ENCODE assay signal across 30 cellular contexts in genomic region chr15:73754461-73754860, GRCh38. TPM values are rescaled to one million over a fixed set of nuclear protein-coding genes. Genes with fewer than 3 reads are reported as not detected.
DNase-seq lines count a peak whose midpoint lies in the region; ATAC-seq and TF ChIP-seq lines count a peak whose summit lies in the region.
"Had no signal": no experiment of that assay in that cellular context is flagged by ENCODE, and none has a peak within 500 bp of the region (broad histone marks: within the 10 kb centered on the region; RNA-seq: fewer than 3 reads in every experiment).

No MANE protein-coding gene starts in this region.

- H3K27ac ChIP-seq in neural progenitor cell: no peak overlapping the region
- H3K27ac ChIP-seq: cardiac muscle cell, colonic mucosa, epithelial cell of prostate, KMS-11, psoas muscle, SJCRH30, tibial artery had no signal

- no peak for TF ChIP-seq CTCF in brain (conservative IDR thresholded peaks at IDR 0.05)
- no peak for TF ChIP-seq CTCF in neural progenitor cell (IDR thresholded peaks at IDR 0.05)

- ATAC-seq in effector memory CD8-positive, alpha-beta T cell (replicated peaks): no peak
- ATAC-seq: left ventricle myocardium superior, psoas muscle had no signal

- no peaks in the 10 kb centered on the region for H3K79me2 ChIP-seq in neural progenitor cell (ENCODE audit: low read depth)

- H3K4me3 Mint-ChIP-seq in brain: peak overlapping the region; percentile 78 to 83 (median 80)
- peak overlapping the region; percentile 82 for H3K4me3 Mint-ChIP-seq in neural progenitor cell
- no peak overlapping the region for H3K4me3 Mint-ChIP-seq in effector memory CD8-positive, alpha-beta T cell
- H3K4me3 Mint-ChIP-seq: activated naive CD8-positive, alpha-beta T cell treated with anti-CD3 and anti-CD28 coated beads for 36 hours had no signal

- H3K4me3 ChIP-seq in neural progenitor cell: no peak overlapping the region
- H3K4me3 ChIP-seq: cardiac muscle cell, colonic mucosa, psoas muscle, SJCRH30, tibial artery had no signal

- H4K20me1 ChIP-seq in neural progenitor cell (ENCODE audit: low read depth): peaks cover 5% of the 10 kb centered on the region

- H3K4me1 Mint-ChIP-seq in brain: peaks cover 35% of the 10 kb centered on the region
- H3K4me1 Mint-ChIP-seq in neural progenitor cell: peaks cover 27% of the 10 kb centered on the region
- H3K4me1 Mint-ChIP-seq in effector memory CD8-positive, alpha-beta T cell (ENCODE audit: low read depth in 2 of 2): peaks cover 0 to 3% of the 10 kb centered on the region in 2 donors

- H3K36me3 ChIP-seq in neural progenitor cell: no peaks in the 10 kb centered on the region
- H3K36me3 ChIP-seq: cardiac muscle cell, colonic mucosa, SJCRH30, tibial artery had no signal

- peaks cover 0 to 3% (median 0%) of the 10 kb centered on the region in 5 experiments for H3K9me3 Mint-ChIP-seq in brain
- no peaks in the 10 kb centered on the region for H3K9me3 Mint-ChIP-seq in neural progenitor cell
- H3K9me3 Mint-ChIP-seq in effector memory CD8-positive, alpha-beta T cell: no peaks in the 10 kb centered on the region
- H3K9me3 Mint-ChIP-seq: activated naive CD8-positive, alpha-beta T cell treated with anti-CD3 and anti-CD28 coated beads for 36 hours had no signal

- peaks cover 17% of the 10 kb centered on the region for H3K4me1 ChIP-seq in neural progenitor cell
- H3K4me1 ChIP-seq: colonic mucosa, psoas muscle, SJCRH30 had no signal

- peaks cover 46% of the 10 kb centered on the region for H3K27me3 ChIP-seq in neural progenitor cell

- H3K9me3 ChIP-seq in neural progenitor cell (ENCODE audit: low read depth): no peaks in the 10 kb centered on the region
- H3K9me3 ChIP-seq: colonic mucosa, psoas muscle, SJCRH30, tibial artery had no signal

- H3K27me3 Mint-ChIP-seq in brain (peaks cover 5% of the 10 kb centered on the region), neural progenitor cell (ENCODE audit: insufficient read depth, low read depth) (peaks cover 8% of the 10 kb centered on the region)
- peaks cover 54 to 58% of the 10 kb centered on the region in 2 donors for H3K27me3 Mint-ChIP-seq in effector memory CD8-positive, alpha-beta T cell

- H3K27ac Mint-ChIP-seq in brain (peak overlapping the region in 4 of 5 experiments; percentile 4 to 90 (median 26)), neural progenitor cell (no peak overlapping the region)
- H3K27ac Mint-ChIP-seq in effector memory CD8-positive, alpha-beta T cell: no peak overlapping the region
- H3K27ac Mint-ChIP-seq: activated naive CD8-positive, alpha-beta T cell treated with anti-CD3 and anti-CD28 coated beads for 36 hours had no signal

- peaks cover 14% of the 10 kb centered on the region for H3F3A ChIP-seq in neural progenitor cell (ENCODE audit: low read depth)

- H3K9ac ChIP-seq in neural progenitor cell: no peak overlapping the region
- H3K9ac ChIP-seq: KMS-11 had no signal

- H2AFZ ChIP-seq in neural progenitor cell (replicated peaks): no peak overlapping the region

- DNase-seq in AG20443 (ENCODE audit: low spot score) (peak; percentile 43), MV-4-11 (lab: John Stamatoyannopoulos, UW) (peak; percentile 64), neural progenitor cell (ENCODE audit: low spot score) (no peak), T-helper 2 cell (no peak), AML-193 (lab: John Stamatoyannopoulos, UW) (no peak), T1000 (lab: John Stamatoyannopoulos, UW) (no peak)
- DNase-seq in effector memory CD8-positive, alpha-beta T cell: no peak
- DNase-seq: 8988T; activated CD4-positive, alpha-beta T cell treated with anti-CD3 and anti-CD28 coated beads, Interleukin-2, amount 50 U/mL, for 1 hour; activated CD4-positive, CD25-positive, alpha-beta regulatory T cell; activated effector memory CD4-positive, alpha-beta T cell treated with Interleukin-2 at 50 U/mL for 16 hours; activated naive CD8-positive, alpha-beta T cell treated with anti-CD3 and anti-CD28 coated beads for 36 hours; activated T-cell treated with anti-CD3 and anti-CD28 coated beads, Interleukin-2, amount 50 U/mL, for 1 hour; anterior cingulate cortex; colonic mucosa; DMS79 treated with DMSO at 0.1 percent for 48 hours; effector CD4-positive, alpha-beta T cell; islet precursor cell; left ventricle myocardium superior; MM.1S; NCI-H1436 treated with DMSO at 0.1 percent for 48 hours; psoas muscle; SJCRH30; stimulated activated CD4-positive, alpha-beta T cell treated with anti-CD3 and anti-CD28 coated beads, Interleukin-4, amount 100 ng/mL, for 1 hour; SW 1271; tibial artery had no signal

- H3K36me3 Mint-ChIP-seq in brain (no peaks in the 10 kb centered on the region), neural progenitor cell (no peaks in the 10 kb centered on the region)
- no peaks in the 10 kb centered on the region for H3K36me3 Mint-ChIP-seq in effector memory CD8-positive, alpha-beta T cell (ENCODE audit: insufficient read depth)
- H3K36me3 Mint-ChIP-seq: activated naive CD8-positive, alpha-beta T cell treated with anti-CD3 and anti-CD28 coated beads for 36 hours had no signal

- H3K4me2 ChIP-seq in neural progenitor cell: no peak overlapping the region
- H3K4me2 ChIP-seq: KMS-11 had no signal

RNA-seq across cellular contexts. Expression of gene INSYN1, which starts 1.3 kb away (rescaled TPM):
- 25.6 TPM for polyA plus RNA-seq in brain (ENCODE audit: insufficient read depth, low read depth, low replicate concordance)
- total RNA-seq in neural progenitor cell (ENCODE audit: low replicate concordance): 0.17 and 1.1 TPM in 2 replicates
- total RNA-seq: activated naive CD8-positive, alpha-beta T cell treated with anti-CD3 and anti-CD28 coated beads for 36 hours; SJCRH30 had no signal

Comparison
In these comparisons a context has a peak if more than half of its experiments do, and no peak if none do; other contexts are left out.
1. DNase-seq: peak in AG20443 (single experiment) and MV-4-11 (single experiment); none in neural progenitor cell (single experiment), T-helper 2 cell (0 of 5), effector memory CD8-positive, alpha-beta T cell (0 of 3), AML-193 (0 of 2) and T1000 (single experiment).
2. H3K27ac Mint-ChIP-seq: peak in brain (4 of 5); none in neural progenitor cell (single experiment) and effector memory CD8-positive, alpha-beta T cell (0 of 2).
3. H3K4me3 Mint-ChIP-seq: peak in brain (5 of 5) and neural progenitor cell (single experiment); none in effector memory CD8-positive, alpha-beta T cell (0 of 2).